ENCODE assay signal across 8 cellular contexts in the genomic region with DNA sequence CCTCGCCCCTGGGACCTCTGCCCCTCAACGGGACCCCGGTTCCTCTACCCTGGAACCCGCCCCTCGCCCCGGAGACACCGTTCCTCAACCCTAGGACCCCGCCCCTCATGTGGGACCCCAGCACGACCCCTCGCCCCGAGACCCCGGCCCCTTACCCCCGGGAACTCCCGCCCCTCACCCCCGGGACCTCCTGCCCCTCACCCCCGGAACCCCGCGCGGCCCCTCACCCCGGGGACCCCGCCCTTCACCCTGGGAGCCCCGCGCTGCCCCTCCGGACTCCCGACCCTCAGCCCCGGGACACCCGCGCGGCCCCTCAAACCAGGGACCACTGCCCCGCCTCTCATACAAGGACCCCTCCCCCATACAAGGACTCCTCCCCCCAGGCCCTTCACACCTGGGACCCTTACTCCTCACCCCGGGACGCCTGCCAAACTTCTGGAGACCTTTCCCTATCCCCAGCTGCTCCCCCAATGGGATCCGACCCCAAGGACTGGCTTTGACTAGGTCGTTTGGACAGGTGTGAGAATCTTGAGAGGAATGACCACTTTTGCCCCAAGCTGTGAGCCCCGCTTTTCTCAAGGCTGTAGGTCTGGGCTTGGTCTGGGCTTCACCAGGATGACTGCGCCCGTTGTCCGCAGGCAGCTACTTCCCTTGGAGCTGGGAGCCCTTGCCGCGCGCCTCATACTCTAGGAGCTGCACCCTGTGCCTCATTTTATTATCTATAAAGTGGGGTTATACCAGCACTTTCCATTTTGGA. TPM values are rescaled to one million over a fixed set of nuclear protein-coding genes. Genes with fewer than 3 reads are reported as not detected.
DNase-seq lines count a peak whose midpoint lies in the region; ATAC-seq, FAIRE-seq and TF ChIP-seq lines count a peak whose summit lies in the region.

No MANE protein-coding gene starts in this region.

- TF ChIP-seq CTCF in HFFc6 (IDR thresholded peaks at IDR 0.05) (no peak), WI38 (IDR thresholded peaks at IDR 0.05; ENCODE audit: low read depth, low read length) (no peak), endothelial cell of umbilical vein (IDR thresholded peaks at IDR 0.05; ENCODE audit: extremely low read depth in 1 of 2, insufficient read depth in 1 of 2, low read depth in 1 of 2, low read length in 2 of 2) (no peak), upper lobe of left lung (IDR thresholded peaks at IDR 0.05) (no peak), GM13977 (IDR thresholded peaks at IDR 0.05; ENCODE audit: extremely low read depth, insufficient read depth, missing control alignments) (no peak)

- dilution Hi-C loops in endothelial cell of umbilical vein (cut with MboI; ENCODE audit: extremely low pct_ligation_motif_present, low sequenced_read_pairs) = no loop called here

- no peaks in the 10 kb centered on the region for H4K20me1 ChIP-seq in endothelial cell of umbilical vein (replicated peaks; ENCODE audit: control insufficient read depth, extremely low read depth, insufficient read depth, low read length)

- H3K4me1 ChIP-seq in endothelial cell of umbilical vein (ENCODE audit: control insufficient read depth, extremely low read depth, insufficient read depth, low read length) = peaks cover 29% of the 10 kb centered on the region
- peaks cover 17 to 43% (median 29%) of the 10 kb centered on the region in 4 donors for H3K4me1 ChIP-seq in upper lobe of left lung

- peak overlapping the region; percentile 94 for H3K4me3 Mint-ChIP-seq in HFFc6

- POLR2A ChIA-PET in endothelial cell of umbilical vein (lab: Charles Lee) = no interaction called here

- H3K36me3 ChIP-seq in endothelial cell of umbilical vein (ENCODE audit: control insufficient read depth in 2 of 2, extremely low read depth in 1 of 2, insufficient read depth in 2 of 2, low read length in 2 of 2) (no peaks in the 10 kb centered on the region), upper lobe of left lung (peaks cover 0 to 9% (median 2%) of the 10 kb centered on the region in 4 donors)

- H3K36me3 Mint-ChIP-seq in HFFc6 (ENCODE audit: low read depth) = peaks cover under 1% of the 10 kb centered on the region; the same call in 1 of the 2 replicates

- TF ChIP-seq POLR2A in endothelial cell of umbilical vein (IDR thresholded peaks at IDR 0.05; ENCODE audit: low read depth, low read length) (no peak), upper lobe of left lung (IDR thresholded peaks at IDR 0.05) (no peak)

- H3K27ac Mint-ChIP-seq in HFFc6 = peak overlapping the region; percentile 92

- H3K4me1 Mint-ChIP-seq in HFFc6 (ENCODE audit: low read depth) = peaks cover 49% of the 10 kb centered on the region

- TF ChIP-seq EP300 in upper lobe of left lung (IDR thresholded peaks at IDR 0.05) = no peak

- peak overlapping the region; percentile 71 for H3K9ac ChIP-seq in endothelial cell of umbilical vein (replicated peaks; ENCODE audit: extremely low read depth, insufficient read depth, low read length)

- H3K9me1 ChIP-seq in endothelial cell of umbilical vein (replicated peaks; ENCODE audit: control insufficient read depth, extremely low read depth, insufficient read depth, low read length) = no peaks in the 10 kb centered on the region

- BruUV-seq in endothelial cell of umbilical vein (replicated peaks; lab: Mats Ljungman, UMichigan) = TSS peak; percentile 35

- H3K9me3 ChIP-seq in endothelial cell of umbilical vein (replicated peaks; ENCODE audit: control insufficient read depth, insufficient read depth, low read length) (no peaks in the 10 kb centered on the region), upper lobe of left lung (no peaks in the 10 kb centered on the region)

- ATAC-seq in upper lobe of left lung (ENCODE audit: low FRiP score in 2 of 2) (no peak), GM18907 (IDR thresholded peaks at IDR 0.05; ENCODE audit: unreplicated experiment) (no peak)

- H2AFZ ChIP-seq in endothelial cell of umbilical vein (ENCODE audit: low read depth, low read length) = peak overlapping the region; percentile 60

- peak overlapping the region; percentile 82 for H3K4me3 ChIP-seq in WI38 (ENCODE audit: low read depth, low read length)
- peak overlapping the region; percentile 54 to 85 (median 74) for H3K4me3 ChIP-seq in endothelial cell of umbilical vein (replicated peaks in 1 of 3; ENCODE audit: insufficient read depth in 1 of 3, low read depth in 1 of 3, low read length in 3 of 3)
- peak overlapping the region; percentile 78 to 89 (median 80) for H3K4me3 ChIP-seq in upper lobe of left lung

- H3K27ac ChIP-seq in endothelial cell of umbilical vein (ENCODE audit: insufficient read depth, low read depth, low read length) (no peak overlapping the region), upper lobe of left lung (peak overlapping the region; percentile 88 to 93 (median 92))

- no peaks in the 10 kb centered on the region for H3K9me3 Mint-ChIP-seq in HFFc6

- no peaks in the 10 kb centered on the region for H3K27me3 ChIP-seq in endothelial cell of umbilical vein (ENCODE audit: control insufficient read depth in 2 of 2, insufficient read depth in 2 of 2, low read length in 2 of 2)
- H3K27me3 ChIP-seq in upper lobe of left lung = no peaks in the 10 kb centered on the region

- in situ Hi-C loops in GM13977 (cut with MboI; ENCODE audit: low pct_unique_long_range_greater_than_20kb, low sequenced_read_pairs, unreplicated experiment) = loop anchor here (5.0 kb wide), 1 partner anchor 52 kb away; no protein-coding TSS in a partner anchor

- 3 to 10% methylated on average over 12 to 19 of the region's 41 CpGs for WGBS in upper lobe of left lung, 2 donors

- intact Hi-C loops in endothelial cell of umbilical vein (cut with micrococcal nuclease) = loop anchor here (5.0 kb wide), 1 partner anchor 58 kb away; no protein-coding TSS in a partner anchor

- FAIRE-seq in endothelial cell of umbilical vein (lab: Jason Lieb, UNC) = peak; percentile 4

- DNase-seq in 8988T (peak; percentile 35), HFFc6 (peak; percentile 30), endothelial cell of umbilical vein (ENCODE audit: low read depth, low spot score) (peak; percentile 42), mucosa of gallbladder (ENCODE audit: low spot score) (peak; percentile 42), upper lobe of left lung (peak; percentile 72 to 86), GM13977 (ENCODE audit: low spot score) (no peak)

- peaks cover 53% of the 10 kb centered on the region for H3K79me2 ChIP-seq in endothelial cell of umbilical vein (ENCODE audit: control insufficient read depth, insufficient read depth, low read length)

- H3K4me2 ChIP-seq in endothelial cell of umbilical vein (ENCODE audit: insufficient read depth, low read length) = peak overlapping the region; percentile 93

- CTCF ChIA-PET in endothelial cell of umbilical vein (lab: Charles Lee) = interaction anchor here (1.1 to 3.2 kb wide), 3 partner anchors 10 to 180 kb away, joined by 3 to 10 read pairs (median 3); no protein-coding TSS in a partner anchor

- no peaks in the 10 kb centered on the region for H3K27me3 Mint-ChIP-seq in HFFc6 (ENCODE audit: insufficient read depth)

TF ChIP-seq in endothelial cell of umbilical vein, 7 proteins besides CTCF, POLR2A, EP300 and RAD21:
- TF ChIP-seq EZH2 (IDR thresholded peaks at IDR 0.05; ENCODE audit: borderline replicate concordance, low read depth, low read length, severe bottlenecking) (no peak), JUN (IDR thresholded peaks at IDR 0.05; ENCODE audit: borderline replicate concordance, insufficient read depth, insufficient read length, low read depth) (no peak), GATA2 (IDR thresholded peaks at IDR 0.05; ENCODE audit: insufficient read depth, insufficient read length, low read depth, low read length) (no peak), MYC (IDR thresholded peaks at IDR 0.05; ENCODE audit: low read depth, low read length) (no peak), POLR2AphosphoS5 (IDR thresholded peaks at IDR 0.05; ENCODE audit: insufficient read depth, low read depth, low read length) (no peak), FOS (IDR thresholded peaks at IDR 0.05; ENCODE audit: borderline replicate concordance, insufficient read depth, low read length) (no peak)
- TF ChIP-seq, protein P1, sequence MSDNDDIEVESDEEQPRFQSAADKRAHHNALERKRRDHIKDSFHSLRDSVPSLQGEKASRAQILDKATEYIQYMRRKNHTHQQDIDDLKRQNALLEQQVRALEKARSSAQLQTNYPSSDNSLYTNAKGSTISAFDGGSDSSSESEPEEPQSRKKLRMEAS (IDR thresholded peaks at IDR 0.05; ENCODE audit: insufficient read depth, insufficient read length) = no peak

RNA-seq across cellular contexts. Expression of a gene that starts 0.8 kb away (rescaled TPM):
- 10 to 100 TPM; 20.0 to 24.1 (median 21.7) TPM for total RNA-seq in HFFc6 (2021; fragmentation: NEBNext Ultra II Directional; extraction: Animal tissue kit (Norgen Biotek cat#: 25700))
- 57.6 and 62.1 TPM in 2 replicates for total RNA-seq in endothelial cell of umbilical vein
- polyA plus RNA-seq in endothelial cell of umbilical vein = 32.6 and 34.5 TPM in 2 replicates
- polyA plus RNA-seq in endothelial cell of umbilical vein (2011; cell fraction: cytosol; rRNA removed) = 21.5 and 26.1 TPM in 2 replicates
- polyA plus RNA-seq in endothelial cell of umbilical vein (2011; cell fraction: nucleus; rRNA removed) = 167 and 168 TPM in 2 replicates
- 33.7 and 36.0 TPM in 2 replicates for polyA plus RNA-seq in endothelial cell of umbilical vein (2012)
- polyA minus RNA-seq in endothelial cell of umbilical vein = 97.3 and 99.9 TPM in 2 replicates
- 23.0 TPM for polyA minus RNA-seq in endothelial cell of umbilical vein (2011; cell fraction: cytosol; rRNA and poly(A)+ RNA removed)
- 132 and 146 TPM in 2 replicates for polyA minus RNA-seq in endothelial cell of umbilical vein (2011; cell fraction: nucleus; rRNA and poly(A)+ RNA removed)
- 42.5 TPM for total RNA-seq in mucosa of gallbladder
- total RNA-seq in upper lobe of left lung = 100 to 1,000 TPM in 1 of 6 donors, 10 to 100 TPM in 5; 22.6 to 144 (median 43.0) TPM
